In the genomic region with DNA sequence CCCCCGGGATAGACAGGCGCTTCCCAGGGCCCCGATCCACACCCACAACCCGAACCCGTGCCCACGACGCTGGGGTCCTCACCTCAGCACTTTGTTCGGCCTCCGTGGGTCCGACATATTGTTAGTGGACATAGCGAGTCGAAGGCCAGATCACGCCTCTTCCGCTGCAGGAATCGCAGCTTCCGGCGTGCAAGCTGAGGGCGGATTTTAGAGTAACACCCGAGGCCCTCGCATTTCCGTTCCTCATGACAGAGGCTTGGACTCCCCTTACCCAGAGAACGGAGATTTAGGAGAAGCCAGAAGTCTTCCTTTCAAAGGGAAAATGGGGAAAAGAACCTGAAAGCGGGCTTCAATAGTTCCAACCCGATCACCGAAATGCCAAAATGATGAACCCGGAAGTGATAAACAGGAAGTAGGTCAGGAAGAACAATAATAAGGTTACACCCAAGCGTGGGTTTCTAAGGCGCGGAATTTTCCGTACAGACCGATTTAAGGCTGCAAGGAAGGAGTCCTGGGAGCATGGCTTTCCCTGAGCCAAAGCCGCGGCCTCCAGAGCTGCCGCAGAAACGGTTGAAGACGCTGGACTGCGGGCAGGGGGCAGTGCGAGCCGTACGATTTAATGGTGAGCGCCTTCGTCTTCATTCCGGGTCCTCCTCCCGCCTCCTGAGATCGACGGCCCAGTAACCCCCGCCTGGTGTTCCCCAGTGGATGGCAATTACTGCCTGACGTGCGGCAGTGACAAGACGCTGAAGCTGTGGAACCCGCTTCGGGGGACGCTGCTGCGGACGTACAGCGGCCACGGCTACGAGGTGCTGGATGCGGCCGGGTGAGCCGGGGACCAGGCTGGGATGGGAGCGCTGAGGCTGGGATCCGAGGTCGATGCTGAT, we compare ENCODE assay signal across 8 cellular contexts. TPM values are rescaled to one million over a fixed set of nuclear protein-coding genes. Genes with fewer than 3 reads are reported as not detected.
DNase-seq lines count a peak whose midpoint lies in the region; TF ChIP-seq lines count a peak whose summit lies in the region.

No MANE protein-coding gene starts in this region.

- 1% methylated on average over 60 to 61 of the region's 64 CpGs for WGBS in mesodermal cell (ENCODE audit: insufficient coverage in 2 of 2), 2 experiments

- H3K36me3 Mint-ChIP-seq in endothelial cell (ENCODE audit: low read depth, unreplicated experiment): peaks cover 28% of the 10 kb centered on the region

- H3K4me3 Mint-ChIP-seq in endothelial cell (ENCODE audit: unreplicated experiment): peak overlapping the region; percentile 98

- no peaks in the 10 kb centered on the region for H3K9me3 ChIP-seq in mesodermal cell (ENCODE audit: control insufficient read depth, low read length)

- H3K36me3 ChIP-seq in mesodermal cell (ENCODE audit: control insufficient read depth, insufficient read depth, low read length): peaks cover 29% of the 10 kb centered on the region

- H3K27ac Mint-ChIP-seq in endothelial cell (ENCODE audit: unreplicated experiment): peak overlapping the region; percentile 97

- H3K4me1 ChIP-seq in mesodermal cell (ENCODE audit: control insufficient read depth, insufficient read depth, low read length, poor library complexity, severe bottlenecking): peaks cover 14% of the 10 kb centered on the region

- peak overlapping the region; percentile 89 for H3K4me3 ChIP-seq in mesodermal cell (ENCODE audit: extremely low read depth, insufficient read depth, low read length, poor library complexity, severe bottlenecking)

- peaks cover 26% of the 10 kb centered on the region for H3K27me3 Mint-ChIP-seq in endothelial cell (ENCODE audit: unreplicated experiment)

- no peaks in the 10 kb centered on the region for H3K9me3 Mint-ChIP-seq in endothelial cell (ENCODE audit: unreplicated experiment)

- TF ChIP-seq CTCF in endothelial cell (IDR thresholded peaks at IDR 0.05; ENCODE audit: unreplicated experiment): no peak

- H3K27ac ChIP-seq in mesodermal cell (ENCODE audit: low read depth, low read length, severe bottlenecking): peak overlapping the region; percentile 93

- peaks cover 42% of the 10 kb centered on the region for H3K4me1 Mint-ChIP-seq in endothelial cell (ENCODE audit: unreplicated experiment)

- peak; percentile 28 for DNase-seq in DMS53 treated with DMSO at 0.1 percent for 48 hours (lab: John Stamatoyannopoulos, UW; ENCODE audit: unreplicated experiment)
- peak; percentile 76 for DNase-seq in HS-27A (ENCODE audit: low read depth)
- peak; percentile 77 for DNase-seq in NOMO-1 treated with dmso at 0.1 percent for 144 hours (lab: John Stamatoyannopoulos, UW; ENCODE audit: unreplicated experiment)
- peak; percentile 49 for DNase-seq in activated CD8-positive, alpha-beta memory T cell treated with anti-CD3 and anti-CD28 coated beads, Interleukin-2, amount 50 U/mL, for 1 hour (ENCODE audit: extremely low read depth)
- DNase-seq in endothelial cell (ENCODE audit: low spot score): peak; percentile 72
- peak; percentile 53 for DNase-seq in stimulated activated CD8-positive, alpha-beta memory T cell treated with anti-CD3 and anti-CD28 coated beads, Interleukin-15, amount 100 ng/mL, for 24 hours (ENCODE audit: low read depth)
- DNase-seq in mesenteric fat pad (ENCODE audit: low spot score): no peak

RNA-seq across cellular contexts. Expression of gene WDR83, which starts 2.9 kb away (rescaled TPM):
- total RNA-seq in endothelial cell (ENCODE audit: unreplicated experiment): 13.2 TPM
- 9.5 TPM for polyA plus RNA-seq in mesodermal cell (2013, experiment 1 of 2)
- polyA plus RNA-seq in mesodermal cell (2013, experiment 2 of 2): 9.3 TPM
- total RNA-seq in mesenteric fat pad: 7.2 TPM

RNA-seq across cellular contexts. Expression of gene MAN2B1, which starts 3.0 kb away (rescaled TPM):
- total RNA-seq in endothelial cell (ENCODE audit: unreplicated experiment): 98.4 TPM
- polyA plus RNA-seq in mesodermal cell (2013, experiment 1 of 2): 57.5 TPM
- polyA plus RNA-seq in mesodermal cell (2013, experiment 2 of 2): 41.2 TPM
- 106 TPM for total RNA-seq in mesenteric fat pad

RNA-seq across cellular contexts. Expression of gene DHPS, which starts 12.2 kb away (rescaled TPM):
- total RNA-seq in endothelial cell (ENCODE audit: unreplicated experiment) (55.3 TPM), mesenteric fat pad (46.3 TPM)
- polyA plus RNA-seq in mesodermal cell (2013, experiment 1 of 2): 87.5 TPM
- polyA plus RNA-seq in mesodermal cell (2013, experiment 2 of 2): 80.4 TPM

RNA-seq across cellular contexts. Expression of gene GNG14, which starts 18.3 kb away (rescaled TPM):
- not detected for total RNA-seq in endothelial cell (ENCODE audit: unreplicated experiment)
- polyA plus RNA-seq in mesodermal cell (2013, experiment 1 of 2): not detected
- polyA plus RNA-seq in mesodermal cell (2013, experiment 2 of 2): not detected
- total RNA-seq in mesenteric fat pad: not detected

RNA-seq across cellular contexts. Expression of gene FBXW9, which starts 26.9 kb away (rescaled TPM):
- total RNA-seq in endothelial cell (ENCODE audit: unreplicated experiment) (8.0 TPM), mesenteric fat pad (4.4 TPM)
- polyA plus RNA-seq in mesodermal cell (2013, experiment 1 of 2): 14.4 TPM
- 13.0 TPM for polyA plus RNA-seq in mesodermal cell (2013, experiment 2 of 2)
